11 cellular contexts compared by ENCODE assay signal in genomic region chr2:207332473-207333212, GRCh38.
DNase-seq lines count a peak whose midpoint lies in the region; ATAC-seq and TF ChIP-seq lines count a peak whose summit lies in the region.
"Had no signal": no experiment of that assay in that cellular context is flagged by ENCODE, and none has a peak within 500 bp of the region (broad histone marks: within the 10 kb centered on the region; RNA-seq: fewer than 3 reads in every experiment).

No MANE protein-coding gene starts in this region.

- no peak overlapping the region for H3K14ac ChIP-seq in H9 (ENCODE audit: insufficient read depth, low read length)

- no peak overlapping the region for H3T11ph ChIP-seq in H9 (ENCODE audit: low read length)

- no peak overlapping the region for H2BK12ac ChIP-seq in H9 (ENCODE audit: insufficient read length, low read depth, low read length)

- no peaks in the 10 kb centered on the region for H3K27me3 ChIP-seq in H9 (ENCODE audit: insufficient read depth, low read length)
- H3K27me3 ChIP-seq: gastrocnemius medialis had no signal

- peak; percentile 82 for DNase-seq in MV-4-11 (lab: John Stamatoyannopoulos, UW)
- DNase-seq in glutamatergic neuron, result no peak
- no peak for DNase-seq in left cardiac atrium
- DNase-seq in H9, result no peak
- no peak for DNase-seq in hippocampal formation (lab: John Stamatoyannopoulos, UW)
- no peak for DNase-seq in HPDE6-E6E7 (ENCODE audit: extremely low spot score)
- DNase-seq: gastrocnemius medialis had no signal

- TF ChIP-seq CTCF in glutamatergic neuron (IDR thresholded peaks at IDR 0.05; ENCODE audit: partially characterized antibody, unreplicated experiment) (no peak), H9 (conservative IDR thresholded peaks at IDR 0.05) (no peak)

- H2AFZ ChIP-seq in H9 (ENCODE audit: low read length), result no peak overlapping the region

- no peak overlapping the region for H3K23ac ChIP-seq in H9 (ENCODE audit: insufficient read length, low read depth, low read length)

- H3K9me3 Mint-ChIP-seq in glutamatergic neuron (ENCODE audit: unreplicated experiment) (no peaks in the 10 kb centered on the region), H9 (no peaks in the 10 kb centered on the region)

- no peaks in the 10 kb centered on the region for H4K20me1 ChIP-seq in H9 (ENCODE audit: control insufficient read depth, insufficient read depth, insufficient read length)

- ATAC-seq in GM18861 (IDR thresholded peaks at IDR 0.05; ENCODE audit: unreplicated experiment) (peak; percentile 34), GM21723 (IDR thresholded peaks at IDR 0.05; ENCODE audit: unreplicated experiment) (peak; percentile 28), left cardiac atrium (no peak)
- ATAC-seq: gastrocnemius medialis, Right ventricle myocardium inferior had no signal

- H3K36me3 Mint-ChIP-seq in glutamatergic neuron (ENCODE audit: unreplicated experiment) (no peaks in the 10 kb centered on the region), H9 (ENCODE audit: insufficient read depth in 1 of 3, low read depth in 3 of 3) (no peaks in the 10 kb centered on the region)

- H2BK120ac ChIP-seq in H9 (ENCODE audit: low read depth, low read length, poor library complexity, severe bottlenecking), result no peak overlapping the region

- H3K23me2 ChIP-seq in H9 (ENCODE audit: insufficient read length, low read depth, low read length, poor library complexity, severe bottlenecking), result peaks cover 6% of the 10 kb centered on the region

- H3K27me3 Mint-ChIP-seq in glutamatergic neuron (ENCODE audit: unreplicated experiment) (peaks cover 5% of the 10 kb centered on the region), H9 (ENCODE audit: low read depth) (no peaks in the 10 kb centered on the region)

- peak overlapping the region; percentile 41 for H3K4me3 Mint-ChIP-seq in glutamatergic neuron (ENCODE audit: unreplicated experiment)
- H3K4me3 Mint-ChIP-seq in H9, result no peak overlapping the region
- H3K4me3 Mint-ChIP-seq: neural crest cell had no signal

- H4K8ac ChIP-seq in H9 (replicated peaks; ENCODE audit: insufficient read length, low read depth, low read length), result no peak overlapping the region

- H3K4me2 ChIP-seq in H9 (ENCODE audit: insufficient read depth, insufficient read length, low read length), result no peak overlapping the region

- H3K79me2 ChIP-seq in H9 (ENCODE audit: insufficient read depth, low read length), result no peaks in the 10 kb centered on the region

- H3K4me1 ChIP-seq in H9 (ENCODE audit: insufficient read depth, low read length), result peaks cover 8% of the 10 kb centered on the region; the same call in 1 of the 2 replicates

- H3K18ac ChIP-seq in H9 (ENCODE audit: insufficient read length, low read depth, low read length), result no peak overlapping the region

- H4K5ac ChIP-seq in H9 (ENCODE audit: insufficient read length, low read depth, low read length), result no peak overlapping the region

- WGBS in H9 (ENCODE audit: extremely low coverage, insufficient read length, low lambda C conversion rate), result 100% methylated on average over 1 of the region's 3 CpGs

- H3K4me1 Mint-ChIP-seq in glutamatergic neuron (ENCODE audit: low read depth, unreplicated experiment) (peaks cover 48% of the 10 kb centered on the region), H9 (peaks cover 54 to 55% of the 10 kb centered on the region in 2 experiments)

- H2BK5ac ChIP-seq in H9 (ENCODE audit: insufficient read length, low read length), result no peak overlapping the region

- H3K9me3 ChIP-seq in H9 (ENCODE audit: control insufficient read depth, low read depth, low read length), result no peaks in the 10 kb centered on the region
- H3K9me3 ChIP-seq: gastrocnemius medialis had no signal

- intact Hi-C loops in left cardiac atrium (cut with DNase I), result loop anchor here in 1 of 2 donors (5.0 kb wide), 2 partner anchors 105 to 165 kb away; partner anchors contain the start of gene KLF7

- H2BK15ac ChIP-seq in H9 (ENCODE audit: low read depth, low read length), result no peak overlapping the region

- no peak overlapping the region for H3K9ac ChIP-seq in H9 (ENCODE audit: extremely low read depth, insufficient read length, low read length)

- no peak overlapping the region for H2AK5ac ChIP-seq in H9 (ENCODE audit: insufficient read length, low read length)

- H3K56ac ChIP-seq in H9 (ENCODE audit: insufficient read length, low read depth, low read length), result no peak overlapping the region

- H4K91ac ChIP-seq in H9 (ENCODE audit: insufficient read length, low read depth, low read length), result no peak overlapping the region

- H3K27ac Mint-ChIP-seq in glutamatergic neuron (ENCODE audit: unreplicated experiment) (peak overlapping the region; percentile 53), H9 (no peak overlapping the region)

- H3K79me1 ChIP-seq in H9 (ENCODE audit: insufficient read depth, low read depth, low read length, poor library complexity, severe bottlenecking), result no peaks in the 10 kb centered on the region

- H3K27ac ChIP-seq in H9 (ENCODE audit: insufficient read length, low read depth, low read length), result no peak overlapping the region

- no peak overlapping the region for H3K4ac ChIP-seq in H9 (ENCODE audit: low read depth, low read length)

- no peak overlapping the region for H2BK20ac ChIP-seq in H9 (ENCODE audit: low read depth, low read length, poor library complexity, severe bottlenecking)

Comparison
In these comparisons a context has a peak if more than half of its experiments do, and no peak if none do; other contexts are left out.
1. ATAC-seq: peak in GM18861 (single experiment) and GM21723 (single experiment); none in left cardiac atrium (0 of 2).